ENCODE assay signal across 21 cellular contexts in genomic region chr1:211198880-211199279, GRCh38.
"Had no signal": no experiment of that assay in that cellular context is flagged by ENCODE, and none has a peak within 500 bp of the region (broad histone marks: within the 10 kb centered on the region; RNA-seq: fewer than 3 reads in every experiment).

No MANE protein-coding gene starts in this region.

- H3K27me3 ChIP-seq: cardiac muscle cell, SJSA1 had no signal

- H3K4me2 ChIP-seq: KMS-11 had no signal

- H3K4me3 ChIP-seq: cardiac muscle cell, SJSA1 had no signal

- H3K4me3 Mint-ChIP-seq: activated CD8-positive, alpha-beta T cell treated with anti-CD3 and anti-CD28 coated beads, Interleukin-2, amount 10 ng/mL, durations not matched to agents 7 days and 5 days; activated naive CD8-positive, alpha-beta T cell treated with anti-CD3 and anti-CD28 coated beads, Interleukin-2, amount 10 ng/mL, durations not matched to agents 7 days and 5 days; brain had no signal

- H3K4me1 Mint-ChIP-seq: activated naive CD8-positive, alpha-beta T cell treated with anti-CD3 and anti-CD28 coated beads, Interleukin-2, amount 10 ng/mL, durations not matched to agents 7 days and 5 days; brain had no signal

- ATAC-seq: activated CD4-positive, CD25-positive, alpha-beta regulatory T cell treated with anti-CD3 and anti-CD28 coated beads, Interleukin-2, amount 50 U/mL, for 24 hours; activated CD8-positive, alpha-beta T cell treated with anti-CD3 and anti-CD28 coated beads, Interleukin-2, amount 10 ng/mL, durations not matched to agents 7 days and 5 days; Panc1 had no signal

- H3K27ac ChIP-seq: cardiac muscle cell, KMS-11, SJSA1 had no signal

- H3K27ac Mint-ChIP-seq: activated CD8-positive, alpha-beta T cell treated with anti-CD3 and anti-CD28 coated beads, Interleukin-2, amount 10 ng/mL, durations not matched to agents 7 days and 5 days; activated naive CD8-positive, alpha-beta T cell treated with anti-CD3 and anti-CD28 coated beads, Interleukin-2, amount 10 ng/mL, durations not matched to agents 7 days and 5 days; brain had no signal

- H3K36me3 ChIP-seq: cardiac muscle cell, SJSA1 had no signal

- DNase-seq: activated CD4-positive, alpha-beta T cell treated with anti-CD3 and anti-CD28 coated beads for 4 hours; activated CD8-positive, alpha-beta memory T cell treated with anti-CD3 and anti-CD28 coated beads, Interleukin-2, amount 50 U/mL, for 48 hours; activated CD8-positive, alpha-beta T cell treated with anti-CD3 and anti-CD28 coated beads, Interleukin-2, amount 10 ng/mL, durations not matched to agents 7 days and 5 days; activated naive CD4-positive, alpha-beta T cell treated with anti-CD3 and anti-CD28 coated beads, Interleukin-2, amount 50 U/mL, for 16 hours; activated naive CD8-positive, alpha-beta T cell treated with anti-CD3 and anti-CD28 coated beads, Interleukin-2, amount 10 ng/mL, durations not matched to agents 7 days and 5 days; activated T-cell treated with anti-CD3 and anti-CD28 coated beads, Interleukin-2, amount 50 U/mL, for 1 hour; aorta; MM.1S; NCI-H1105; NCI-H1436; NCI-H1694 treated with DMSO at 0.1 percent for 48 hours; NCI-H2029 treated with DMSO at 0.1 percent for 48 hours; NCI-H510A treated with DMSO at 0.1 percent for 48 hours; NCI-H69; SHP77 had no signal

- H3K9me3 ChIP-seq: SJSA1 had no signal

- H3K9me3 Mint-ChIP-seq: activated naive CD8-positive, alpha-beta T cell treated with anti-CD3 and anti-CD28 coated beads, Interleukin-2, amount 10 ng/mL, durations not matched to agents 7 days and 5 days had no signal

- H3K36me3 Mint-ChIP-seq: activated naive CD8-positive, alpha-beta T cell treated with anti-CD3 and anti-CD28 coated beads, Interleukin-2, amount 10 ng/mL, durations not matched to agents 7 days and 5 days; brain had no signal
